ENCODE assay signal across 8 cellular contexts in the genomic region with DNA sequence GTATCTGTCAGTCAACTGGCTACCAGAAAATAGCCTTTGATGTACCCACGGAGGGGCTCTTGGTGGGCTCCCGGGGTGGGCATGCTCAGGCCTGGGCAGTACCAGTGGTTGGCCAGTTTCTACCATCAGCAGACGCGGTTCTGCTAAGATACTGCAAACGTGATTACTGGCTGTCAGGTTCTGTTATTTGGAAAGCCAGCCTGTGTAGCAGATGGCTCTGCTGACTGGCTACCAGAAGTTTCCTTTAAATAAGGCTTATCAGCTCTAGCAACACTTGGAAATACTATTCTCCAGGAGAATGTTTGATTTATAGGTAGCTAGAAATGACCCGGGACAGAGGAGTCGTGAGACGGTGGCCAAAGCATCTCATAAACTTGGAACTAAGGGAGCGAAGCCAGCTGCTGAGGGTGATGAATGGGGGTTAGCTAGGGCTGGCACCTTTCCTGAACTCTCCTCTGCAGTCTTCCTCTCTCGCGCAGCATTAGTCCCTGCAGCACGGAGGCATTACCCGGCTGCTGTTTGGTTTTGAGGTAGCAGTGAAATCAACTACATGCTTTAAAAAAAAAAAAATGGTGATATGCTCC.
DNase-seq lines count a peak whose midpoint lies in the region; ATAC-seq and TF ChIP-seq lines count a peak whose summit lies in the region.
"Had no signal": no experiment of that assay in that cellular context is flagged by ENCODE, and none has a peak within 500 bp of the region (broad histone marks: within the 10 kb centered on the region; RNA-seq: fewer than 3 reads in every experiment).

No MANE protein-coding gene starts in this region.

- no peaks in the 10 kb centered on the region for H3K36me3 Mint-ChIP-seq in WTC11
- no peaks in the 10 kb centered on the region for H3K36me3 Mint-ChIP-seq in CD4-positive, alpha-beta T cell (ENCODE audit: low read depth)

- H3K14ac ChIP-seq in IMR-90 (replicated peaks; ENCODE audit: low read depth, low read length): no peak overlapping the region

- WGBS in IMR-90 (ENCODE audit: extremely low coverage in 2 of 2, insufficient read length in 1 of 2), 2 experiments: 13% methylated on average over 5 of the region's 13 CpGs; no CpG with 5 or more reads in 1 of the 2 experiments

- intact Hi-C loops in IMR-90 (cut with micrococcal nuclease): loop anchor here (1.0 to 2.0 kb wide), 3 partner anchors 61 to 171 kb away; partner anchors contain the start of gene AGAP1
- intact Hi-C loops in CD4-positive, alpha-beta T cell (cut with DNase I, micrococcal nuclease): no loop called here

- H2BK120ac ChIP-seq in IMR-90 (ENCODE audit: low read depth, low read length): no peak overlapping the region

- no peak overlapping the region for H3K18ac ChIP-seq in IMR-90 (ENCODE audit: low read depth, low read length)

- DNase-seq in IMR-90 (peak; percentile 38), WTC11 (ENCODE audit: low spot score) (no peak), SKM-1 treated with dmso at 0.1 percent for 144 hours (lab: John Stamatoyannopoulos, UW; ENCODE audit: unreplicated experiment) (no peak), HK-2 (ENCODE audit: unreplicated experiment) (no peak)
- DNase-seq in CD4-positive, alpha-beta T cell: no peak

- TF ChIP-seq POLR2A in IMR-90 (IDR thresholded peaks at IDR 0.05; ENCODE audit: low read depth, low read length): no peak

- peaks cover 24 to 52% of the 10 kb centered on the region in 2 experiments for H3K79me1 ChIP-seq in IMR-90 (ENCODE audit: low read depth in 1 of 2, low read length in 2 of 2)

- no peaks in the 10 kb centered on the region for H3K9me3 Mint-ChIP-seq in WTC11
- no peaks in the 10 kb centered on the region for H3K9me3 Mint-ChIP-seq in CD4-positive, alpha-beta T cell

- ATAC-seq in IMR-90 (ENCODE audit: low read depth) (no peak), WTC11 (no peak)
- ATAC-seq in CD4-positive, alpha-beta T cell (ENCODE audit: poor library complexity): no peak

- H4K91ac ChIP-seq in IMR-90 (ENCODE audit: insufficient read depth, low read depth, low read length): no peak overlapping the region

- H3K56ac ChIP-seq in IMR-90 (ENCODE audit: extremely low read depth, insufficient read depth, low read length): no peak overlapping the region

- no peak overlapping the region for H2BK15ac ChIP-seq in IMR-90 (ENCODE audit: low read depth, low read length)

- H3K27me3 ChIP-seq in IMR-90 (ENCODE audit: control insufficient read depth, insufficient read depth, low read length) (no peaks in the 10 kb centered on the region; the same call in 1 of the 2 replicates), iPS-18a (ENCODE audit: control insufficient read depth, insufficient read depth, low read length) (peaks cover 12% of the 10 kb centered on the region)
- peaks cover 34% of the 10 kb centered on the region for H3K27me3 ChIP-seq in CD4-positive, alpha-beta T cell (ENCODE audit: control insufficient read depth, insufficient read depth, low read length)

- POLR2A ChIA-PET in IMR-90 (lab: Charles Lee; ENCODE audit: unreplicated experiment) (no interaction called here), WTC11 (lab: Charles Lee) (interaction anchor here (0.6 kb wide), 1 partner anchor 58 kb away, joined by 3 read pairs; no protein-coding TSS in a partner anchor)
- POLR2A ChIA-PET in CD4-positive, alpha-beta T cell (lab: Charles Lee): no interaction called here

- peaks cover 69% of the 10 kb centered on the region for H4K20me1 ChIP-seq in IMR-90 (ENCODE audit: insufficient read depth, low read length)

- CTCF ChIA-PET in IMR-90 (lab: Yijun Ruan, JAX) (interaction anchor here (0.5 to 1.1 kb wide), 2 partner anchors 70 to 72 kb away, joined by 3 read pairs; no protein-coding TSS in a partner anchor), WTC11 (lab: Charles Lee) (interaction anchor here (1.1 to 2.1 kb wide), 2 partner anchors 75 to 80 kb away, joined by 3 to 5 read pairs; no protein-coding TSS in a partner anchor)
- CTCF ChIA-PET in CD4-positive, alpha-beta T cell (lab: Charles Lee): no interaction called here

- no TSS peak for BruUV-seq in IMR-90 (replicated peaks; lab: Mats Ljungman, UMichigan)

- H3K4me3 ChIP-seq in IMR-90 (ENCODE audit: insufficient read depth, low read depth, low read length) (no peak overlapping the region), iPS-18a (ENCODE audit: low read length) (peak overlapping the region; percentile 47)

- H2BK20ac ChIP-seq in IMR-90 (ENCODE audit: low read depth, low read length): no peak overlapping the region

- no peak overlapping the region for H2AFZ ChIP-seq in IMR-90 (replicated peaks; ENCODE audit: low read length, poor library complexity)

- H4K8ac ChIP-seq in IMR-90 (ENCODE audit: low read depth in 2 of 2, low read length in 2 of 2): no peak overlapping the region

- H3K4me1 ChIP-seq in IMR-90 (ENCODE audit: control insufficient read depth, insufficient read depth, low read length): peaks cover 17% of the 10 kb centered on the region
- H3K4me1 ChIP-seq in iPS-18a (ENCODE audit: control insufficient read depth, low read depth, low read length): peaks cover 44% of the 10 kb centered on the region

- 0 out of 2 replicates have a peak overlapping the region, but pooled peaks have one; percentile 8 for H3K27ac Mint-ChIP-seq in WTC11
- no peak overlapping the region for H3K27ac Mint-ChIP-seq in CD4-positive, alpha-beta T cell
- H3K27ac Mint-ChIP-seq: IgD-negative memory B cell had no signal

- peaks cover 5% of the 10 kb centered on the region for H3K9me1 ChIP-seq in IMR-90 (ENCODE audit: insufficient read depth, low read length)

- no peak for TF ChIP-seq RAD21 in IMR-90 (IDR thresholded peaks at IDR 0.05; ENCODE audit: low read length)

- H3K27me3 Mint-ChIP-seq in WTC11 (ENCODE audit: low read depth): no peaks in the 10 kb centered on the region
- H3K27me3 Mint-ChIP-seq in CD4-positive, alpha-beta T cell: peaks cover 72% of the 10 kb centered on the region

- TF ChIP-seq CTCF in IMR-90 (conservative IDR thresholded peaks at IDR 0.05; ENCODE audit: low read depth, low read length) (no peak), WTC11 (IDR thresholded peaks at IDR 0.05) (no peak)
- no peak for TF ChIP-seq CTCF in CD4-positive, alpha-beta T cell (IDR thresholded peaks at IDR 0.05)

- no peak overlapping the region for H2AK9ac ChIP-seq in IMR-90 (replicated peaks; ENCODE audit: low read depth, low read length, poor library complexity)

- H3K36me3 ChIP-seq in IMR-90 (ENCODE audit: control insufficient read depth, insufficient read depth, low read length) (no peaks in the 10 kb centered on the region), iPS-18a (ENCODE audit: control insufficient read depth, low read depth, low read length) (no peaks in the 10 kb centered on the region)

- no peak overlapping the region for H3K23ac ChIP-seq in IMR-90 (ENCODE audit: low read depth, low read length)

- in situ Hi-C loops in IMR-90 (cut with MboI; ENCODE audit: low sequenced_read_pairs): loop anchor here (5.0 kb wide), 1 partner anchor 63 kb away; no protein-coding TSS in a partner anchor

- H3K27ac ChIP-seq in IMR-90 (ENCODE audit: insufficient read depth, low read length) (no peak overlapping the region), iPS-18a (ENCODE audit: low read length) (no peak overlapping the region), temporal lobe (ENCODE audit: low read depth, low read length) (peak overlapping the region; percentile 58)
- H3K27ac ChIP-seq in CD4-positive, alpha-beta T cell (ENCODE audit: low read depth, low read length): no peak overlapping the region

- H2AK5ac ChIP-seq in IMR-90 (ENCODE audit: low read depth, low read length): no peak overlapping the region

- no peak overlapping the region for H3K9ac ChIP-seq in IMR-90 (ENCODE audit: low read depth, low read length)
- H3K9ac ChIP-seq in iPS-18a (ENCODE audit: low read length): peak overlapping the region; percentile 35

- H3K4me1 Mint-ChIP-seq in WTC11: peaks cover 69% of the 10 kb centered on the region
- H3K4me1 Mint-ChIP-seq in CD4-positive, alpha-beta T cell (ENCODE audit: low read depth): peaks cover 9% of the 10 kb centered on the region

- no peak overlapping the region for H2BK5ac ChIP-seq in IMR-90 (ENCODE audit: low read depth, low read length, poor library complexity, severe bottlenecking)

- no peaks in the 10 kb centered on the region for H3K9me3 ChIP-seq in IMR-90 (ENCODE audit: control insufficient read depth, insufficient read depth, low read length)
- no peaks in the 10 kb centered on the region for H3K9me3 ChIP-seq in iPS-18a (ENCODE audit: control insufficient read depth, low read depth, low read length)
- H3K9me3 ChIP-seq in CD4-positive, alpha-beta T cell (ENCODE audit: control insufficient read depth, low read length): no peaks in the 10 kb centered on the region

- H3K4ac ChIP-seq in IMR-90 (ENCODE audit: low read depth, low read length): no peak overlapping the region

- H4K5ac ChIP-seq in IMR-90 (ENCODE audit: low read depth, low read length): no peak overlapping the region

- peak overlapping the region; percentile 93 for H3K4me2 ChIP-seq in IMR-90 (ENCODE audit: low read depth, low read length)

- peak overlapping the region; percentile 47 for H3K4me3 Mint-ChIP-seq in WTC11
- H3K4me3 Mint-ChIP-seq in CD4-positive, alpha-beta T cell: no peak overlapping the region

- dilution Hi-C loops in IMR-90 (cut with HindIII; ENCODE audit: low sequenced_read_pairs, unreplicated experiment): no loop called here

TF ChIP-seq in IMR-90, 13 proteins besides CTCF, POLR2A, EP300 and RAD21:
- TF ChIP-seq FOS (IDR thresholded peaks at IDR 0.05; ENCODE audit: low read depth, low read length) (no peak), BHLHE40 (IDR thresholded peaks at IDR 0.05; ENCODE audit: low read depth, low read length) (no peak)

TF ChIP-seq in WTC11, 78 proteins besides CTCF, POLR2A, EP300 and RAD21 (continues in another document):
- TF ChIP-seq NR3C1 (CRISPR knock-in tag; conservative IDR thresholded peaks at IDR 0.05; ENCODE audit: low read depth): no peak
- TF ChIP-seq, protein P1, sequence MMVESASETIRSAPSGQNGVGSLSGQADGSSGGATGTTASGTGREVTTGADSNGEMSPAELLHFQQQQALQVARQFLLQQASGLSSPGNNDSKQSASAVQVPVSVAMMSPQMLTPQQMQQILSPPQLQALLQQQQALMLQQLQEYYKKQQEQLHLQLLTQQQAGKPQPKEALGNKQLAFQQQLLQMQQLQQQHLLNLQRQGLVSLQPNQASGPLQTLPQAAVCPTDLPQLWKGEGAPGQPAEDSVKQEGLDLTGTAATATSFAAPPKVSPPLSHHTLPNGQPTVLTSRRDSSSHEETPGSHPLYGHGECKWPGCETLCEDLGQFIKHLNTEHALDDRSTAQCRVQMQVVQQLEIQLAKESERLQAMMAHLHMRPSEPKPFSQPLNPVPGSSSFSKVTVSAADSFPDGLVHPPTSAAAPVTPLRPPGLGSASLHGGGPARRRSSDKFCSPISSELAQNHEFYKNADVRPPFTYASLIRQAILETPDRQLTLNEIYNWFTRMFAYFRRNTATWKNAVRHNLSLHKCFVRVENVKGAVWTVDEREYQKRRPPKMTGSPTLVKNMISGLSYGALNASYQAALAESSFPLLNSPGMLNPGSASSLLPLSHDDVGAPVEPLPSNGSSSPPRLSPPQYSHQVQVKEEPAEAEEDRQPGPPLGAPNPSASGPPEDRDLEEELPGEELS (CRISPR knock-in tag; IDR thresholded peaks at IDR 0.05): no peak
